In the genomic region with DNA sequence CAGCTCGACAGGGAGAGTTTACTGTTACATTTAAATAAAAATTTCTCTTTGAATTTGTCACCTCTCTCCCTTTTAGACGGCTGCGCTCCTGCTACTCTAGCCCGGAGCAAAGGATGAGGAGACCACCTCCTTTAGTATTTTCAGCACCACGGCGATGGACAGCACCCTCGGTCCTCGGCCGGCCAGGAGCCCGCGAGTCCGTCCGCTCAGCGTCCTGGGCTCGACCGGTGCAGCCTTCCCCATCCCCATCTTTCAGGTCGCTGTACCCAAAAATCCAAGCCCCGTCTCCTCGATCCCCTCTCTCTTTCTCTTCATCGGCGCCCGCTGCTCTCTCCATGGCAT, we compare ENCODE assay signal across 8 cellular contexts. TPM values are rescaled to one million over a fixed set of nuclear protein-coding genes. Genes with fewer than 3 reads are reported as not detected.
A peak's percentile ranks its signal among the peaks of the same experiment; 100 is the strongest.
DNase-seq lines count a peak whose midpoint lies in the region; ATAC-seq and TF ChIP-seq lines count a peak whose summit lies in the region.

No MANE protein-coding gene starts in this region.

- DNase-seq in activated naive CD8-positive, alpha-beta T cell treated with anti-CD3 and anti-CD28 coated beads, Interleukin-2, amount 10 ng/mL, durations not matched to agents 7 days and 5 days, result peak; percentile 36
- no peak for DNase-seq in activated naive CD8-positive, alpha-beta T cell treated with anti-CD3 and anti-CD28 coated beads for 36 hours
- DNase-seq in endothelial cell (ENCODE audit: low spot score) (peak; percentile 88), mesenteric fat pad (ENCODE audit: low spot score) (peak; percentile 75), MV-4-11 (lab: John Stamatoyannopoulos, UW) (no peak), SKM-1 treated with dmso at 0.1 percent for 144 hours (lab: John Stamatoyannopoulos, UW; ENCODE audit: unreplicated experiment) (no peak)
- DNase-seq in effector CD4-positive, alpha-beta T cell, result no peak

- H3K27ac Mint-ChIP-seq in activated naive CD8-positive, alpha-beta T cell treated with anti-CD3 and anti-CD28 coated beads, Interleukin-2, amount 10 ng/mL, durations not matched to agents 7 days and 5 days, result no peak overlapping the region
- H3K27ac Mint-ChIP-seq in activated naive CD8-positive, alpha-beta T cell treated with anti-CD3 and anti-CD28 coated beads for 36 hours, result no peak overlapping the region
- H3K27ac Mint-ChIP-seq in endothelial cell (ENCODE audit: unreplicated experiment), result peak overlapping the region; percentile 42

- POLR2A ChIA-PET in activated naive CD8-positive, alpha-beta T cell treated with anti-CD3 and anti-CD28 coated beads, Interleukin-2, amount 10 ng/mL, durations not matched to agents 7 days and 5 days (lab: Charles Lee), result no interaction called here

- no peak for TF ChIP-seq CTCF in endothelial cell (IDR thresholded peaks at IDR 0.05; ENCODE audit: unreplicated experiment)

- no peak for ATAC-seq in activated naive CD8-positive, alpha-beta T cell treated with anti-CD3 and anti-CD28 coated beads, Interleukin-2, amount 10 ng/mL, durations not matched to agents 7 days and 5 days (ENCODE audit: low read depth)
- ATAC-seq in HG02981 (IDR thresholded peaks at IDR 0.05; ENCODE audit: unreplicated experiment), result no peak

- H3K27me3 Mint-ChIP-seq in activated naive CD8-positive, alpha-beta T cell treated with anti-CD3 and anti-CD28 coated beads, Interleukin-2, amount 10 ng/mL, durations not matched to agents 7 days and 5 days, result peaks cover 63% of the 10 kb centered on the region
- peaks cover 75% of the 10 kb centered on the region for H3K27me3 Mint-ChIP-seq in activated naive CD8-positive, alpha-beta T cell treated with anti-CD3 and anti-CD28 coated beads for 36 hours
- H3K27me3 Mint-ChIP-seq in endothelial cell (ENCODE audit: unreplicated experiment), result peaks cover 11% of the 10 kb centered on the region

- H3K4me1 Mint-ChIP-seq in activated naive CD8-positive, alpha-beta T cell treated with anti-CD3 and anti-CD28 coated beads, Interleukin-2, amount 10 ng/mL, durations not matched to agents 7 days and 5 days, result peaks cover 2% of the 10 kb centered on the region
- H3K4me1 Mint-ChIP-seq in activated naive CD8-positive, alpha-beta T cell treated with anti-CD3 and anti-CD28 coated beads for 36 hours, result peaks cover 11% of the 10 kb centered on the region
- peaks cover 7% of the 10 kb centered on the region for H3K4me1 Mint-ChIP-seq in endothelial cell (ENCODE audit: unreplicated experiment)

- no peak overlapping the region for H3K4me3 Mint-ChIP-seq in activated naive CD8-positive, alpha-beta T cell treated with anti-CD3 and anti-CD28 coated beads, Interleukin-2, amount 10 ng/mL, durations not matched to agents 7 days and 5 days
- H3K4me3 Mint-ChIP-seq in activated naive CD8-positive, alpha-beta T cell treated with anti-CD3 and anti-CD28 coated beads for 36 hours, result no peak overlapping the region
- H3K4me3 Mint-ChIP-seq in endothelial cell (ENCODE audit: unreplicated experiment), result peak overlapping the region; percentile 84

- H3K9me3 Mint-ChIP-seq in activated naive CD8-positive, alpha-beta T cell treated with anti-CD3 and anti-CD28 coated beads, Interleukin-2, amount 10 ng/mL, durations not matched to agents 7 days and 5 days, result no peaks in the 10 kb centered on the region
- H3K9me3 Mint-ChIP-seq in activated naive CD8-positive, alpha-beta T cell treated with anti-CD3 and anti-CD28 coated beads for 36 hours, result no peaks in the 10 kb centered on the region
- no peaks in the 10 kb centered on the region for H3K9me3 Mint-ChIP-seq in endothelial cell (ENCODE audit: unreplicated experiment)

- peaks cover 2% of the 10 kb centered on the region for H3K36me3 Mint-ChIP-seq in activated naive CD8-positive, alpha-beta T cell treated with anti-CD3 and anti-CD28 coated beads, Interleukin-2, amount 10 ng/mL, durations not matched to agents 7 days and 5 days
- H3K36me3 Mint-ChIP-seq in activated naive CD8-positive, alpha-beta T cell treated with anti-CD3 and anti-CD28 coated beads for 36 hours, result peaks cover 2% of the 10 kb centered on the region
- H3K36me3 Mint-ChIP-seq in endothelial cell (ENCODE audit: low read depth, unreplicated experiment), result no peaks in the 10 kb centered on the region

RNA-seq across cellular contexts. Expression of gene CELF4, which starts 0.8 kb away (rescaled TPM):
- not detected for total RNA-seq in activated naive CD8-positive, alpha-beta T cell treated with anti-CD3 and anti-CD28 coated beads, Interleukin-2, amount 10 ng/mL, durations not matched to agents 7 days and 5 days
- total RNA-seq in activated naive CD8-positive, alpha-beta T cell treated with anti-CD3 and anti-CD28 coated beads for 36 hours, result not detected
- 0.44 TPM for total RNA-seq in endothelial cell (ENCODE audit: unreplicated experiment)
- total RNA-seq in mesenteric fat pad, result 0.39 TPM

Comparison
In these comparisons a context has a peak if more than half of its experiments do, and no peak if none do; other contexts are left out.
1. DNase-seq: peak in activated naive CD8-positive, alpha-beta T cell treated with anti-CD3 and anti-CD28 coated beads, Interleukin-2, amount 10 ng/mL, durations not matched to agents 7 days and 5 days (single experiment), endothelial cell (single experiment) and mesenteric fat pad (single experiment); none in activated naive CD8-positive, alpha-beta T cell treated with anti-CD3 and anti-CD28 coated beads for 36 hours (single experiment), effector CD4-positive, alpha-beta T cell (single experiment), MV-4-11 (single experiment) and SKM-1 treated with dmso at 0.1 percent for 144 hours (single experiment).